ENCODE assay signal across 27 cellular contexts in the genomic region with DNA sequence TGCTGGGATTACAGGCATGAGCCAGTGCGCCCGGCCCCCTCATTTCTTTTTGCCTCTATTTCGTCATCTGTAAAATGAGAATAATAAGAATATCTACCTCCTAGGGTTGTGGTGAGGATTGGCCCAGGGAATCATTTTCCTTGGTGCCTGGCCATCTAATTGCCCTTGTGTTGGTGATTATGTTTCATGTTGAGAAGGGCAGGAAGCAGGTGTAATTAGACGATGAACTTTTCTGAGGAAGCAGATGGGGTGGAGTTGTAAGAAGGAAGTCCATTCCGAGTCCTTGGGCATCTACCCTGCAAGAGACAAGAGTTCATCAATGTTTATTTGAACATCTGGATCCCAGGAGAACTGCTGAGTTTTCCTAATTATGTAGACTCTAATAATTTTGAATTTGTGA.
"Had no signal": no experiment of that assay in that cellular context is flagged by ENCODE, and none has a peak within 500 bp of the region (broad histone marks: within the 10 kb centered on the region; RNA-seq: fewer than 3 reads in every experiment).

No MANE protein-coding gene starts in this region.

- H3K27me3 Mint-ChIP-seq: activated CD8-positive, alpha-beta T cell treated with anti-CD3 and anti-CD28 coated beads for 36 hours; activated naive CD8-positive, alpha-beta T cell treated with anti-CD3 and anti-CD28 coated beads for 36 hours had no signal

- H3K9me3 ChIP-seq: SJCRH30, SK-N-SH had no signal

- ATAC-seq: activated CD8-positive, alpha-beta T cell treated with anti-CD3 and anti-CD28 coated beads for 36 hours; activated T-cell treated with anti-CD3 and anti-CD28 coated beads, Interleukin-2, amount 50 U/mL, for 72 hours; Panc1; Right ventricle myocardium inferior had no signal

- H3K36me3 Mint-ChIP-seq: activated naive CD4-positive, alpha-beta T cell treated with anti-CD3 and anti-CD28 coated beads, Interleukin-2, amount 10 ng/mL, durations not matched to agents 7 days and 5 days; activated naive CD8-positive, alpha-beta T cell treated with anti-CD3 and anti-CD28 coated beads for 36 hours had no signal

- H3K4me1 Mint-ChIP-seq: activated naive CD4-positive, alpha-beta T cell treated with anti-CD3 and anti-CD28 coated beads, Interleukin-2, amount 10 ng/mL, durations not matched to agents 7 days and 5 days; activated naive CD8-positive, alpha-beta T cell treated with anti-CD3 and anti-CD28 coated beads for 36 hours had no signal

- H3K4me3 ChIP-seq: cardiac muscle cell, SJCRH30 had no signal

- H3K27me3 ChIP-seq: brain microvascular endothelial cell, cardiac muscle cell, SJCRH30 had no signal

- H3K27ac ChIP-seq: brain microvascular endothelial cell, cardiac muscle cell, SJCRH30, WERI-Rb-1 had no signal

- H3K36me3 ChIP-seq: brain microvascular endothelial cell, cardiac muscle cell, SJCRH30, WERI-Rb-1 had no signal

- H3K4me3 Mint-ChIP-seq: activated CD8-positive, alpha-beta T cell treated with anti-CD3 and anti-CD28 coated beads for 36 hours; activated naive CD4-positive, alpha-beta T cell treated with anti-CD3 and anti-CD28 coated beads, Interleukin-2, amount 10 ng/mL, durations not matched to agents 7 days and 5 days; activated naive CD8-positive, alpha-beta T cell treated with anti-CD3 and anti-CD28 coated beads for 36 hours; activated T-cell treated with anti-CD3 and anti-CD28 coated beads, Interleukin-2, amount 50 U/mL, for 72 hours had no signal

- H3K9me3 Mint-ChIP-seq: activated naive CD4-positive, alpha-beta T cell treated with anti-CD3 and anti-CD28 coated beads, Interleukin-2, amount 10 ng/mL, durations not matched to agents 7 days and 5 days; activated naive CD8-positive, alpha-beta T cell treated with anti-CD3 and anti-CD28 coated beads for 36 hours; activated T-helper 2 cell treated with anti-CD3 and anti-CD28 coated beads, Interferon-gamma antibody, Interleukin-2, Interleukin-4, amounts not matched to agents 10 μg/mL and 5 μg/mL and 100 μg/mL, durations not matched to agents 14 hours and 24 hours and 36 hours had no signal

- DNase-seq: activated CD4-positive, alpha-beta T cell treated with anti-CD3 and anti-CD28 coated beads for 4 hours; activated CD8-positive, alpha-beta memory T cell treated with anti-CD3 and anti-CD28 coated beads, Interleukin-2, amount 50 U/mL, for 4 hours; activated CD8-positive, alpha-beta T cell treated with anti-CD3 and anti-CD28 coated beads for 36 hours; activated gamma-delta T cell treated with Interleukin-2 at 50 U/mL for 16 hours; activated naive CD4-positive, alpha-beta T cell treated with anti-CD3 and anti-CD28 coated beads, Interleukin-2, amount 10 ng/mL, durations not matched to agents 7 days and 5 days; activated naive CD8-positive, alpha-beta T cell treated with anti-CD3 and anti-CD28 coated beads for 36 hours; activated T-cell treated with anti-CD3 and anti-CD28 coated beads, Interleukin-2, amount 50 U/mL, for 72 hours; brain microvascular endothelial cell; Karpas-422; MM.1S; NCI-H1105 treated with DMSO at 0.1 percent for 48 hours; NCI-H1436 treated with DMSO at 0.1 percent for 48 hours; NCI-H1930; NCI-H2107; NCI-H345; NCI-H774; NK-92 treated with Interleukin-12 subunit alpha and Interleukin-12 subunit beta, amount 100 ng/mL, for 24 hours; OCI-M1; RPMI8226; SK-N-SH; T-helper 1 cell; WERI-Rb-1 had no signal

- H3K27ac Mint-ChIP-seq: activated CD8-positive, alpha-beta T cell treated with anti-CD3 and anti-CD28 coated beads for 36 hours; activated naive CD4-positive, alpha-beta T cell treated with anti-CD3 and anti-CD28 coated beads, Interleukin-2, amount 10 ng/mL, durations not matched to agents 7 days and 5 days; activated naive CD8-positive, alpha-beta T cell treated with anti-CD3 and anti-CD28 coated beads for 36 hours; activated T-cell treated with anti-CD3 and anti-CD28 coated beads, Interleukin-2, amount 50 U/mL, for 72 hours; activated T-helper 2 cell treated with anti-CD3 and anti-CD28 coated beads, Interferon-gamma antibody, Interleukin-2, Interleukin-4, amounts not matched to agents 10 μg/mL and 5 μg/mL and 100 μg/mL, durations not matched to agents 14 hours and 24 hours and 36 hours had no signal
